19 cellular contexts compared by ENCODE assay signal in the genomic region with DNA sequence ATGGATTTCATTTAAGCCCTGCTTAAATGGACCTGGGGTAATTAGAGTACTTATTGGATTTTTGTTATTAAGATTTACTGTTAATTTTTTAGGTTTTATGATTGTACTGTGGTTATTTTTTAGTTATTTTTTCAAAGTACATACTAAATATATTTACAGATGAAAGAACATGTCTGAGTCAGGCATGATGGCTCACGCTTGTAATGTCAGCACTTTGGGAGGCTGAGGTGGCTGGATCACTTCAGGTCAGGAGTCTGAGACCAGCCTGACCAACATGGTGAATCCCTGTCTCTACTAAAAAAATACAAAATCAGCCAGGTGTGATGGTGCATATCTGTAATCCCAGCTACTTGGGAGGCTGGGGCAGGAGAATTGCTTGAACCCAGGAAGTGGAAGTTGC. TPM values are rescaled to one million over a fixed set of nuclear protein-coding genes. Genes with fewer than 3 reads are reported as not detected.
DNase-seq lines count a peak whose midpoint lies in the region; ATAC-seq and TF ChIP-seq lines count a peak whose summit lies in the region.
"Had no signal": no experiment of that assay in that cellular context is flagged by ENCODE, and none has a peak within 500 bp of the region (broad histone marks: within the 10 kb centered on the region; RNA-seq: fewer than 3 reads in every experiment).

No MANE protein-coding gene starts in this region.

- H3K9ac ChIP-seq in KMS-11 = no peak overlapping the region
- H3K9ac ChIP-seq: BLaER1 treated with 17β-estradiol and CSF1 and Interleukin-3, amounts not matched to agents 10 nM and 100 nM had no signal

- no peaks in the 10 kb centered on the region for H3K27me3 ChIP-seq in KMS-11 (ENCODE audit: insufficient read depth, low read depth)
- H3K27me3 ChIP-seq: BLaER1 treated with 17β-estradiol and CSF1 and Interleukin-3, amounts not matched to agents 10 nM and 100 nM had no signal

- peaks cover 32% of the 10 kb centered on the region for H3K4me1 ChIP-seq in KMS-11 (ENCODE audit: low read depth, poor library complexity, severe bottlenecking)
- H3K4me1 ChIP-seq: BLaER1 treated with 17β-estradiol and CSF1 and Interleukin-3, amounts not matched to agents 10 nM and 100 nM had no signal

- in situ Hi-C loops in ACHN (cut with HindIII; ENCODE audit: low pct_ligation_motif_present, low pct_unique_long_range_greater_than_20kb, low sequenced_read_pairs) = no loop called here

- TF ChIP-seq CTCF in KMS-11 (conservative IDR thresholded peaks at IDR 0.05; ENCODE audit: low read depth, low read length) = no peak
- TF ChIP-seq CTCF in RWPE1 (conservative IDR thresholded peaks at IDR 0.05; ENCODE audit: low read depth) = no peak
- TF ChIP-seq CTCF in type B pancreatic cell (conservative IDR thresholded peaks at IDR 0.05) = no peak

- DNase-seq in RWPE1 (ENCODE audit: low spot score) = no peak
- DNase-seq in epithelial cell of prostate (ENCODE audit: low read depth, low spot score) = no peak
- no peak for DNase-seq in type B pancreatic cell (ENCODE audit: extremely low spot score, unreplicated experiment)
- no peak for DNase-seq in DMS114 treated with DMSO at 0.1 percent for 48 hours (lab: John Stamatoyannopoulos, UW; ENCODE audit: unreplicated experiment)
- no peak for DNase-seq in ACHN
- DNase-seq in stimulated activated CD4-positive, alpha-beta T cell treated with anti-CD3 and anti-CD28 coated beads, Interleukin-2, amount 100 ng/mL, for 24 hours = no peak
- DNase-seq: Caco-2; CD4-positive, alpha-beta memory T cell; GF-D8; NCI-H1092 treated with DMSO at 0.1 percent for 48 hours; NCI-H1436 treated with DMSO at 0.1 percent for 48 hours; NCI-H1930; NCI-H2227 treated with DMSO at 0.1 percent for 48 hours; NCI-H510A; NK-92 treated with Interleukin-12 subunit alpha and Interleukin-12 subunit beta, amount 100 ng/mL, for 24 hours; Right ventricle myocardium superior had no signal

- no peaks in the 10 kb centered on the region for H3K36me3 ChIP-seq in KMS-11 (ENCODE audit: insufficient read depth)
- H3K36me3 ChIP-seq: BLaER1 treated with 17β-estradiol and CSF1 and Interleukin-3, amounts not matched to agents 10 nM and 100 nM had no signal

- no peaks in the 10 kb centered on the region for H4K20me1 ChIP-seq in KMS-11 (ENCODE audit: insufficient read depth)
- H4K20me1 ChIP-seq: BLaER1 treated with 17β-estradiol and CSF1 and Interleukin-3, amounts not matched to agents 10 nM and 100 nM had no signal

- H3K79me2 ChIP-seq in KMS-11 (ENCODE audit: insufficient read depth, low read depth) = no peaks in the 10 kb centered on the region

- no peaks in the 10 kb centered on the region for H3K9me3 Mint-ChIP-seq in type B pancreatic cell
- H3K9me3 Mint-ChIP-seq: CD4-positive, alpha-beta memory T cell had no signal

- POLR2A ChIA-PET in RWPE1 (lab: Yijun Ruan, JAX; ENCODE audit: low non-redundant PET) = no interaction called here

- no peak for ATAC-seq in HG02870 (IDR thresholded peaks at IDR 0.05; ENCODE audit: unreplicated experiment)

- H2AFZ ChIP-seq in KMS-11 (ENCODE audit: low read depth) = peak overlapping the region; percentile 65; the same call in 1 of the 2 replicates

- CTCF ChIA-PET in RWPE1 (lab: Yijun Ruan, JAX) = interaction anchor here (0.6 kb wide), 1 partner anchor 98 kb away, joined by 4 read pairs; no protein-coding TSS in a partner anchor

- no peaks in the 10 kb centered on the region for H3K4me1 Mint-ChIP-seq in type B pancreatic cell (ENCODE audit: unreplicated experiment)
- H3K4me1 Mint-ChIP-seq: CD4-positive, alpha-beta memory T cell had no signal

- no peaks in the 10 kb centered on the region for H3K36me3 Mint-ChIP-seq in type B pancreatic cell
- H3K36me3 Mint-ChIP-seq: CD4-positive, alpha-beta memory T cell had no signal

- no peak overlapping the region for H3K4me3 ChIP-seq in KMS-11 (IDR thresholded peaks at IDR 0.05; ENCODE audit: insufficient read depth, low read depth, low read length)
- H3K4me3 ChIP-seq: BLaER1 treated with 17β-estradiol and CSF1 and Interleukin-3, amounts not matched to agents 10 nM and 100 nM had no signal

- H3K27ac Mint-ChIP-seq in type B pancreatic cell = peak overlapping the region; percentile 29
- H3K27ac Mint-ChIP-seq: CD4-positive, alpha-beta memory T cell had no signal

- H3K27ac ChIP-seq in KMS-11 (peak overlapping the region; percentile 71; the same call in 1 of the 2 replicates), RWPE1 (peak overlapping the region; percentile 44; the same call in 1 of the 2 replicates), epithelial cell of prostate (peak overlapping the region; percentile 96)
- H3K27ac ChIP-seq: BLaER1 treated with 17β-estradiol and CSF1 and Interleukin-3, amounts not matched to agents 10 nM and 100 nM had no signal

- peak overlapping the region; percentile 94 for H3K4me2 ChIP-seq in KMS-11
- H3K4me2 ChIP-seq: BLaER1 treated with 17β-estradiol and CSF1 and Interleukin-3, amounts not matched to agents 10 nM and 100 nM had no signal

- H3K4me3 Mint-ChIP-seq in type B pancreatic cell = no peak overlapping the region
- H3K4me3 Mint-ChIP-seq: CD4-positive, alpha-beta memory T cell had no signal

- H3K27me3 Mint-ChIP-seq in type B pancreatic cell = no peaks in the 10 kb centered on the region
- H3K27me3 Mint-ChIP-seq: CD4-positive, alpha-beta memory T cell had no signal

RNA-seq across cellular contexts. Expression of a gene that starts 16.2 kb away (rescaled TPM):
- 1,197 and 1,373 TPM in 2 replicates for total RNA-seq in type B pancreatic cell (ENCODE audit: low replicate concordance)

RNA-seq across cellular contexts. Expression of a gene that starts 21.7 kb away (rescaled TPM):
- 11.3 and 24.2 TPM in 2 replicates for total RNA-seq in type B pancreatic cell (ENCODE audit: low replicate concordance)

RNA-seq across cellular contexts. Expression of a gene that starts 25.8 kb away (rescaled TPM):
- 15.4 and 18.4 TPM in 2 replicates for total RNA-seq in type B pancreatic cell (ENCODE audit: low replicate concordance)

Comparison
In these comparisons a context has a peak if more than half of its experiments do, and no peak if none do; other contexts are left out.
1. H3K27ac ChIP-seq: peak in every context shown above with its lines; median percentile 96 in epithelial cell of prostate; 71 in KMS-11; 44 in RWPE1.